1 cellular context compared by ENCODE assay signal in genomic region chr2:238358763-238359162, GRCh38.
TF ChIP-seq lines count a peak whose summit lies in the region.

No MANE protein-coding gene starts in this region.

TF ChIP-seq in HepG2, 621 proteins besides CTCF, POLR2A, EP300 and RAD21:
- TF ChIP-seq CSRNP1 (CRISPR knock-in tag; IDR thresholded peaks at IDR 0.05) (no peak), MAFK (conservative IDR thresholded peaks at IDR 0.05 in 1 of 2, IDR thresholded peaks at IDR 0.05 in 1 of 2; ENCODE audit: low read length in 2 of 2) (peak in 1 of 2 experiments; percentile 63; a peak in 2 of 4 replicates), NFAT5 (CRISPR knock-in tag; IDR thresholded peaks at IDR 0.05) (no peak), NFYB (CRISPR knock-in tag; IDR thresholded peaks at IDR 0.05) (no peak), PRDM10 (CRISPR knock-in tag; IDR thresholded peaks at IDR 0.05; ENCODE audit: low read depth) (no peak), NCOA1 (CRISPR knock-in tag; IDR thresholded peaks at IDR 0.05) (no peak), MAFF (IDR thresholded peaks at IDR 0.05; ENCODE audit: low read depth, low read length) (0 out of 2 replicates have a peak, but pooled peaks have one; percentile 28), HCFC1 (IDR thresholded peaks at IDR 0.05; ENCODE audit: low read depth, low read length) (no peak), ZNF616 (CRISPR knock-in tag; IDR thresholded peaks at IDR 0.05; ENCODE audit: low read depth) (no peak), ADNP (CRISPR knock-in tag; IDR thresholded peaks at IDR 0.05) (no peak)
